9 cellular contexts compared by ENCODE assay signal in genomic region chr6:138555294-138555988, GRCh38. TPM values are rescaled to one million over a fixed set of nuclear protein-coding genes. Genes with fewer than 3 reads are reported as not detected.
DNase-seq lines count a peak whose midpoint lies in the region; ATAC-seq and TF ChIP-seq lines count a peak whose summit lies in the region.
"Had no signal": no experiment of that assay in that cellular context is flagged by ENCODE, and none has a peak within 500 bp of the region (broad histone marks: within the 10 kb centered on the region; RNA-seq: fewer than 3 reads in every experiment).

No MANE protein-coding gene starts in this region.

- peak overlapping the region; percentile 77 for H4K91ac ChIP-seq in trophoblast cell (ENCODE audit: low read depth, low read length)

- POLR2A ChIA-PET in HCT116 (lab: Charles Lee), result no interaction called here

- H3K23ac ChIP-seq in trophoblast cell (ENCODE audit: low read length), result no peak overlapping the region

- H3K9me3 ChIP-seq in HCT116 (ENCODE audit: control insufficient read depth in 1 of 2, insufficient read depth in 1 of 2, low read depth in 1 of 2, low read length in 2 of 2) (no peaks in the 10 kb centered on the region), OCI-LY3 (ENCODE audit: insufficient read depth, low read length) (no peaks in the 10 kb centered on the region), trophoblast cell (ENCODE audit: insufficient read depth, low read depth, low read length) (no peaks in the 10 kb centered on the region)

- no CpG with 5 or more reads among the region's 6 CpGs for WGBS in trophoblast cell (ENCODE audit: extremely low coverage, insufficient coverage, insufficient read length)

- no peaks in the 10 kb centered on the region for H3K27me3 ChIP-seq in HCT116 (ENCODE audit: insufficient read depth, low read length)
- peaks cover 5% of the 10 kb centered on the region; the same call in 1 of the 2 replicates for H3K27me3 ChIP-seq in OCI-LY3 (ENCODE audit: low read depth, low read length)
- no peaks in the 10 kb centered on the region for H3K27me3 ChIP-seq in trophoblast cell (ENCODE audit: insufficient read depth, low read length)

- H3K4ac ChIP-seq in trophoblast cell (ENCODE audit: low read depth, low read length), result no peak overlapping the region

- H2AFZ ChIP-seq in HCT116 (ENCODE audit: low read depth, low read length, poor library complexity, severe bottlenecking) (no peak overlapping the region), OCI-LY3 (ENCODE audit: low read depth, low read length) (no peak overlapping the region), trophoblast cell (ENCODE audit: insufficient read depth, low read length, poor library complexity) (no peak overlapping the region)

- no peaks in the 10 kb centered on the region for H3K9me2 ChIP-seq in HCT116 (ENCODE audit: insufficient read depth)

- no peaks in the 10 kb centered on the region for H4K20me1 ChIP-seq in HCT116 (ENCODE audit: insufficient read depth)
- no peaks in the 10 kb centered on the region for H4K20me1 ChIP-seq in OCI-LY3 (ENCODE audit: insufficient read depth, low read length)

- RAD21 ChIA-PET in HCT116 (lab: Charles Lee; ENCODE audit: low non-redundant PET in 1 of 2, low total read pairs in 2 of 2, uncharacterized antibody in 2 of 2, unreplicated experiment in 2 of 2), result no interaction called here

- no peak for TF ChIP-seq RAD21 in HCT116 (IDR thresholded peaks at IDR 0.05; ENCODE audit: low read depth)

- peak overlapping the region; percentile 89 for H2BK12ac ChIP-seq in trophoblast cell (ENCODE audit: low read length)

- intact Hi-C loops in HCT116 (cut with micrococcal nuclease), result no loop called here
- intact Hi-C loops in left ventricle myocardium superior (cut with micrococcal nuclease), result no loop called here

- H3K14ac ChIP-seq in trophoblast cell (ENCODE audit: low read length), result no peak overlapping the region

- ATAC-seq in HCT116 (peak; percentile 78), left ventricle myocardium superior (peak; percentile 39), HG03097 (IDR thresholded peaks at IDR 0.05; ENCODE audit: low FRiP score, unreplicated experiment) (no peak)

- H3K9ac ChIP-seq in HCT116 (ENCODE audit: low read length) (no peak overlapping the region), OCI-LY3 (ENCODE audit: low read length) (no peak overlapping the region), trophoblast cell (ENCODE audit: low read length) (no peak overlapping the region)

- no peaks in the 10 kb centered on the region for H3K79me2 ChIP-seq in HCT116 (ENCODE audit: insufficient read depth, low read length)
- no peaks in the 10 kb centered on the region for H3K79me2 ChIP-seq in OCI-LY3 (ENCODE audit: low read length)
- H3K79me2 ChIP-seq in trophoblast cell (ENCODE audit: control insufficient read depth, insufficient read depth, low read length, poor library complexity), result peaks cover 15% of the 10 kb centered on the region

- CTCF ChIA-PET in HCT116 (lab: Charles Lee), result no interaction called here

- no peak overlapping the region for H3K18ac ChIP-seq in trophoblast cell (ENCODE audit: low read length)

- H3K4me2 ChIP-seq in HCT116 (ENCODE audit: low read length), result peak overlapping the region; percentile 43
- H3K4me2 ChIP-seq in OCI-LY3 (ENCODE audit: low read length), result peak overlapping the region; percentile 46
- H3K4me2 ChIP-seq in trophoblast cell (ENCODE audit: low read length), result peak overlapping the region; percentile 26

- H3K36me3 ChIP-seq in HCT116 (ENCODE audit: control insufficient read depth in 1 of 2, insufficient read depth in 2 of 2, low read length in 2 of 2), result no peaks in the 10 kb centered on the region
- H3K36me3 ChIP-seq in OCI-LY3 (replicated peaks; ENCODE audit: low read depth, low read length), result no peaks in the 10 kb centered on the region
- H3K36me3 ChIP-seq in trophoblast cell (ENCODE audit: control insufficient read depth in 1 of 2, insufficient read depth in 2 of 2, low read length in 2 of 2), result no peaks in the 10 kb centered on the region

- H2AK5ac ChIP-seq in trophoblast cell (ENCODE audit: low read length), result no peak overlapping the region

- H3K27ac ChIP-seq in HCT116 (ENCODE audit: low read depth, low read length) (no peak overlapping the region), OCI-LY3 (ENCODE audit: low read length) (no peak overlapping the region), trophoblast cell (ENCODE audit: low read depth, low read length) (peak overlapping the region; percentile 84)

- H3K79me1 ChIP-seq in trophoblast cell (ENCODE audit: low read length), result peaks cover 19% of the 10 kb centered on the region

- BruUV-seq in HCT116 (replicated peaks; lab: Mats Ljungman, UMichigan), result no TSS peak

- H4K8ac ChIP-seq in trophoblast cell (ENCODE audit: low read depth, low read length), result no peak overlapping the region

- H3K4me3 ChIP-seq in HCT116 (replicated peaks in 1 of 2; ENCODE audit: low read depth in 1 of 2, low read length in 2 of 2), result no peak overlapping the region
- H3K4me3 ChIP-seq in OCI-LY3 (ENCODE audit: low read length), result no peak overlapping the region
- no peak overlapping the region for H3K4me3 ChIP-seq in trophoblast cell (ENCODE audit: low read depth, low read length)

- H3K4me1 ChIP-seq in HCT116 (ENCODE audit: control insufficient read depth in 1 of 2, insufficient read depth in 2 of 2, low read length in 2 of 2) (peaks cover 8 to 17% of the 10 kb centered on the region in 2 experiments), OCI-LY3 (ENCODE audit: low read length) (peaks cover 23% of the 10 kb centered on the region), trophoblast cell (ENCODE audit: control insufficient read depth in 1 of 2, insufficient read depth in 2 of 2, low read length in 2 of 2) (peaks cover 11 to 18% of the 10 kb centered on the region in 2 experiments)

- no peak overlapping the region for H2BK5ac ChIP-seq in trophoblast cell (ENCODE audit: low read depth, low read length, poor library complexity)

- DNase-seq in HCT116 (ENCODE audit: low read depth, low spot score) (no peak), left ventricle myocardium superior (no peak), trophoblast cell (peak; percentile 30 to 76), DMS53 (lab: John Stamatoyannopoulos, UW) (no peak)
- no peak for DNase-seq in stimulated activated naive CD4-positive, alpha-beta T cell treated with Interleukin-2 at 50 U/mL for 16 hours (lab: John Stamatoyannopoulos, UW)
- DNase-seq: anterior cingulate cortex; NK-92 treated with Interleukin-12 subunit alpha and Interleukin-12 subunit beta, amount 100 ng/mL, for 24 hours had no signal

- peak overlapping the region; percentile 17 for H2BK120ac ChIP-seq in trophoblast cell (ENCODE audit: insufficient read depth, low read length, poor library complexity)

- no peak overlapping the region for H4K12ac ChIP-seq in trophoblast cell (ENCODE audit: low read depth, low read length)

- TF ChIP-seq POLR2A in HCT116 (IDR thresholded peaks at IDR 0.05; ENCODE audit: borderline replicate concordance, extremely low read depth, insufficient read depth, insufficient read length), result no peak

- no peak for TF ChIP-seq CTCF in HCT116 (IDR thresholded peaks at IDR 0.05 in 2 of 3, conservative IDR thresholded peaks at IDR 0.05 in 1 of 3; ENCODE audit: borderline replicate concordance in 1 of 3, insufficient read depth in 1 of 3, low read depth in 2 of 3, low read length in 2 of 3)
- TF ChIP-seq CTCF in OCI-LY3 (IDR thresholded peaks at IDR 0.05; ENCODE audit: low read depth, low read length), result no peak

TF ChIP-seq in HCT116, 20 proteins besides CTCF, POLR2A, EP300 and RAD21 (continues in another document):
- TF ChIP-seq CBX3 (IDR thresholded peaks at IDR 0.05; ENCODE audit: low read depth) (no peak), TCF7L2 (IDR thresholded peaks at IDR 0.05; ENCODE audit: borderline replicate concordance, extremely low read depth, insufficient read depth, insufficient read length) (no peak), SIN3A (IDR thresholded peaks at IDR 0.05; ENCODE audit: low read depth) (no peak), EZH2 (IDR thresholded peaks at IDR 0.05) (no peak), ZNF274 (IDR thresholded peaks at IDR 0.05; ENCODE audit: low read depth, low read length) (no peak), SRF (IDR thresholded peaks at IDR 0.05; ENCODE audit: low read depth) (no peak), JUND (IDR thresholded peaks at IDR 0.05) (peak; percentile 24; the same call in 1 of the 2 replicates), FOSL1 (IDR thresholded peaks at IDR 0.05; ENCODE audit: low read depth) (peak; percentile 33), ZBTB33 (IDR thresholded peaks at IDR 0.05; ENCODE audit: extremely low read depth, insufficient replicate concordance, low read length) (no peak), POLR2AphosphoS5 (IDR thresholded peaks at IDR 0.05; ENCODE audit: low read depth, low read length) (no peak), MAX (IDR thresholded peaks at IDR 0.05) (no peak), YY1 (IDR thresholded peaks at IDR 0.05; ENCODE audit: extremely low read depth, insufficient replicate concordance, low read depth, low read length) (no peak), ATF3 (IDR thresholded peaks at IDR 0.05) (no peak), ZFX (IDR thresholded peaks at IDR 0.05) (no peak), CEBPB (IDR thresholded peaks at IDR 0.05; ENCODE audit: low read depth) (no peak)

RNA-seq across cellular contexts. Expression of gene NHSL1, which starts 56.1 kb away (rescaled TPM):
- 15.4 TPM for total RNA-seq in HCT116 (2021; ENCODE audit: unreplicated experiment)
- 9.3 and 9.7 TPM in 2 replicates for polyA plus RNA-seq in HCT116 (2012)
- 53.0 TPM for total RNA-seq in left ventricle myocardium superior
- 42.0 and 43.5 TPM in 2 replicates for polyA plus RNA-seq in trophoblast cell (2013)

Comparison
In these comparisons a context has a peak if more than half of its experiments do, and no peak if none do; other contexts are left out.
1. DNase-seq: peak in trophoblast cell (2 of 2); none in HCT116 (single experiment), left ventricle myocardium superior (single experiment), DMS53 (single experiment) and stimulated activated naive CD4-positive, alpha-beta T cell treated with Interleukin-2 at 50 U/mL for 16 hours (single experiment).
2. Peak in every context shown above with its lines, with median percentiles within 50 percentile points of each other: H3K4me2 ChIP-seq.